Comparison of ENCODE assay signal across 14 cellular contexts in genomic region chr9:133958756-133959155, GRCh38. TPM values are rescaled to one million over a fixed set of nuclear protein-coding genes. Genes with fewer than 3 reads are reported as not detected.
A peak's percentile ranks its signal among the peaks of the same experiment; 100 is the strongest.
DNase-seq lines count a peak whose midpoint lies in the region; ATAC-seq and TF ChIP-seq lines count a peak whose summit lies in the region.
"Had no signal": no experiment of that assay in that cellular context is flagged by ENCODE, and none has a peak within 500 bp of the region (broad histone marks: within the 10 kb centered on the region; RNA-seq: fewer than 3 reads in every experiment).

No MANE protein-coding gene starts in this region.

- peaks cover 63% of the 10 kb centered on the region for H4K20me1 ChIP-seq in BLaER1

- no peak for TF ChIP-seq POLR2A in uterus (IDR thresholded peaks at IDR 0.05)

- TF ChIP-seq CTCF in foreskin keratinocyte (conservative IDR thresholded peaks at IDR 0.05) (no peak), uterus (IDR thresholded peaks at IDR 0.05) (no peak)

- H3K9ac ChIP-seq in BLaER1 (peak overlapping the region; percentile 2), HUES6 (ENCODE audit: low read length) (peak overlapping the region; percentile 70)

- H3K27me3 ChIP-seq in BLaER1 (no peaks in the 10 kb centered on the region), HUES6 (ENCODE audit: control insufficient read depth, insufficient read depth, low read length) (no peaks in the 10 kb centered on the region), foreskin keratinocyte (no peaks in the 10 kb centered on the region), uterus (no peaks in the 10 kb centered on the region)
- H3K27me3 ChIP-seq: upper lobe of left lung had no signal

- H3K27ac Mint-ChIP-seq in activated naive CD4-positive, alpha-beta T cell treated with anti-CD3 and anti-CD28 coated beads for 36 hours: no peak overlapping the region
- H3K27ac Mint-ChIP-seq: activated naive CD4-positive, alpha-beta T cell treated with anti-CD3 and anti-CD28 coated beads, Interleukin-2, amount 10 ng/mL, durations not matched to agents 7 days and 5 days had no signal

- H3K4me3 Mint-ChIP-seq in activated naive CD4-positive, alpha-beta T cell treated with anti-CD3 and anti-CD28 coated beads for 36 hours: no peak overlapping the region
- H3K4me3 Mint-ChIP-seq: activated naive CD4-positive, alpha-beta T cell treated with anti-CD3 and anti-CD28 coated beads, Interleukin-2, amount 10 ng/mL, durations not matched to agents 7 days and 5 days had no signal

- H3K9me3 Mint-ChIP-seq in activated naive CD4-positive, alpha-beta T cell treated with anti-CD3 and anti-CD28 coated beads for 36 hours: peaks cover 3% of the 10 kb centered on the region

- H3K4me1 Mint-ChIP-seq in activated naive CD4-positive, alpha-beta T cell treated with anti-CD3 and anti-CD28 coated beads for 36 hours (ENCODE audit: low read depth): peaks cover 17% of the 10 kb centered on the region

- peak overlapping the region; percentile 94 for H3K4me2 ChIP-seq in BLaER1

- ATAC-seq in GM19395 (IDR thresholded peaks at IDR 0.05; ENCODE audit: unreplicated experiment) (peak; percentile 36), foreskin keratinocyte (peak; percentile 22)

- H3K36me3 ChIP-seq in BLaER1: no peaks in the 10 kb centered on the region
- H3K36me3 ChIP-seq in HUES6 (ENCODE audit: control insufficient read depth, insufficient read depth, low read length): no peaks in the 10 kb centered on the region
- no peaks in the 10 kb centered on the region for H3K36me3 ChIP-seq in uterus
- H3K36me3 ChIP-seq: upper lobe of left lung had no signal

- peaks cover 88% of the 10 kb centered on the region for H3K4me1 ChIP-seq in BLaER1
- peaks cover 71% of the 10 kb centered on the region for H3K4me1 ChIP-seq in HUES6 (ENCODE audit: control insufficient read depth, insufficient read depth, low read length)
- peaks cover 22% of the 10 kb centered on the region for H3K4me1 ChIP-seq in foreskin keratinocyte
- peaks cover 0 to 19% of the 10 kb centered on the region in 2 donors for H3K4me1 ChIP-seq in uterus

- H3K9me3 ChIP-seq in BLaER1 (no peaks in the 10 kb centered on the region), HUES6 (ENCODE audit: control insufficient read depth, insufficient read depth, low read depth, low read length) (no peaks in the 10 kb centered on the region), uterus (no peaks in the 10 kb centered on the region)
- H3K9me3 ChIP-seq: upper lobe of left lung had no signal

- H3K36me3 Mint-ChIP-seq in activated naive CD4-positive, alpha-beta T cell treated with anti-CD3 and anti-CD28 coated beads for 36 hours (ENCODE audit: low read depth): no peaks in the 10 kb centered on the region
- H3K36me3 Mint-ChIP-seq: activated naive CD4-positive, alpha-beta T cell treated with anti-CD3 and anti-CD28 coated beads, Interleukin-2, amount 10 ng/mL, durations not matched to agents 7 days and 5 days had no signal

- intact Hi-C loops in activated naive CD4-positive, alpha-beta T cell treated with anti-CD3 and anti-CD28 coated beads for 36 hours (cut with micrococcal nuclease): no loop called here
- intact Hi-C loops in uterus (cut with DNase I; ENCODE audit: low total_unique reads): no loop called here

- CTCF ChIA-PET in activated naive CD4-positive, alpha-beta T cell treated with anti-CD3 and anti-CD28 coated beads for 36 hours (lab: Charles Lee): no interaction called here

- H3K27ac ChIP-seq in BLaER1 (peak overlapping the region; percentile 79), HUES6 (ENCODE audit: low read depth, low read length) (peak overlapping the region; percentile 88), foreskin keratinocyte (peak overlapping the region; percentile 11), uterus (no peak overlapping the region)

- DNase-seq in foreskin keratinocyte (no peak), NOMO-1 (lab: John Stamatoyannopoulos, UW; ENCODE audit: unreplicated experiment in 2 of 2) (no peak), uterus (no peak)
- no peak for DNase-seq in activated naive CD4-positive, alpha-beta T cell treated with anti-CD3 and anti-CD28 coated beads for 36 hours
- no peak for DNase-seq in activated CD4-positive, CD25-positive, alpha-beta regulatory T cell treated with anti-CD3 and anti-CD28 coated beads, Interleukin-2, amount 50 U/mL, for 72 hours
- DNase-seq: activated CD4-positive, alpha-beta T cell treated with anti-CD3 and anti-CD28 coated beads, Interleukin-2, amount 50 U/mL, for 48 hours; activated naive CD4-positive, alpha-beta T cell treated with anti-CD3 and anti-CD28 coated beads, Interleukin-2, amount 10 ng/mL, durations not matched to agents 7 days and 5 days; KG1; NCI-H1694 treated with DMSO at 0.1 percent for 48 hours; NCI-H748 treated with DMSO at 0.1 percent for 48 hours had no signal

- H3K4me3 ChIP-seq in BLaER1: peak overlapping the region; percentile 31
- 0 out of 2 replicates have a peak overlapping the region, but pooled peaks have one; percentile 11 for H3K4me3 ChIP-seq in HUES6 (ENCODE audit: low read depth, low read length)
- no peak overlapping the region for H3K4me3 ChIP-seq in uterus
- H3K4me3 ChIP-seq: upper lobe of left lung had no signal

- H3K27me3 Mint-ChIP-seq in activated naive CD4-positive, alpha-beta T cell treated with anti-CD3 and anti-CD28 coated beads for 36 hours (ENCODE audit: low read depth): no peaks in the 10 kb centered on the region

RNA-seq across cellular contexts. Expression of gene VAV2, which starts 33.4 kb away (rescaled TPM):
- total RNA-seq in foreskin keratinocyte: 31.8 and 45.1 TPM in 2 replicates
- polyA plus RNA-seq in foreskin keratinocyte: 19.4 and 24.1 TPM in 2 replicates
- 1 to 10 TPM; 3.4 to 3.8 TPM for total RNA-seq in activated naive CD4-positive, alpha-beta T cell treated with anti-CD3 and anti-CD28 coated beads for 36 hours
- total RNA-seq in uterus: 10 to 100 TPM in 3 of 4 donors, 1 to 10 TPM in 1; 4.7 to 42.2 (median 15.8) TPM

Comparison
In these comparisons a context has a peak if more than half of its experiments do, and no peak if none do; other contexts are left out.
1. H3K27ac ChIP-seq: peak in BLaER1 (single experiment), HUES6 (single experiment) and foreskin keratinocyte (single experiment); none in uterus (0 of 2).
2. H3K4me3 ChIP-seq: peak in BLaER1 (single experiment) and HUES6 (single experiment); none in uterus (0 of 2).